ENCODE assay signal across 2 cellular contexts in genomic region chr17:74959826-74960738, GRCh38.
TF ChIP-seq lines count a peak whose summit lies in the region.

No MANE protein-coding gene starts in this region.

TF ChIP-seq in A549, 52 proteins besides CTCF, POLR2A, EP300 and RAD21:
- TF ChIP-seq PHF8 (IDR thresholded peaks at IDR 0.05; ENCODE audit: borderline replicate concordance, low read depth): no peak
- TF ChIP-seq FOSL2 (IDR thresholded peaks at IDR 0.05): no peak
- TF ChIP-seq FOSL2 (CRISPR knock-in tag; IDR thresholded peaks at IDR 0.05): no peak
- peak; percentile 44; the same call in 1 of the 2 replicates for TF ChIP-seq USF2 (IDR thresholded peaks at IDR 0.05)
- TF ChIP-seq CBX8 (IDR thresholded peaks at IDR 0.05): no peak

TF ChIP-seq in GM12891, 5 proteins besides CTCF, POLR2A, EP300 and RAD21:
- no peak for TF ChIP-seq PAX5 (IDR thresholded peaks at IDR 0.05; ENCODE audit: insufficient read depth, low read length, severe bottlenecking)
- TF ChIP-seq SPI1 (IDR thresholded peaks at IDR 0.05; ENCODE audit: low read depth, low read length): no peak
- TF ChIP-seq TAF1 (IDR thresholded peaks at IDR 0.05; ENCODE audit: low read depth, low read length): no peak
- no peak for TF ChIP-seq POLR2AphosphoS5 (IDR thresholded peaks at IDR 0.05; ENCODE audit: low read depth, low read length)
- TF ChIP-seq POU2F2 (IDR thresholded peaks at IDR 0.05; ENCODE audit: low read depth, low read length): no peak
TF ChIP-seq in GM12891: peak in this region for 0.
